ENCODE assay signal across 8 cellular contexts in genomic region chr3:48273594-48274211, GRCh38.
DNase-seq lines count a peak whose midpoint lies in the region; ATAC-seq and TF ChIP-seq lines count a peak whose summit lies in the region.

No MANE protein-coding gene starts in this region.

- H3K27ac ChIP-seq in VCaP, result no peak overlapping the region

- TF ChIP-seq CTCF in VCaP (conservative IDR thresholded peaks at IDR 0.05), result peak; percentile 89

- DNase-seq in NK-92 treated with Interleukin-12 subunit alpha and Interleukin-12 subunit beta, amount 100 ng/mL, for 24 hours (lab: John Stamatoyannopoulos, UW), result peak; percentile 4
- DNase-seq in NK-92 (lab: John Stamatoyannopoulos, UW; ENCODE audit: unreplicated experiment) (no peak), NCI-H146 treated with DMSO at 0.1 percent for 48 hours (lab: John Stamatoyannopoulos, UW; ENCODE audit: unreplicated experiment) (peak; percentile 25), left kidney (ENCODE audit: low read depth, low spot score) (peak; percentile 82)
- DNase-seq in central memory CD4-positive, alpha-beta T cell, result peak; percentile 45
- peak; percentile 23 to 31 (median 24) for DNase-seq in stimulated activated CD4-positive, alpha-beta T cell treated with anti-CD3 and anti-CD28 coated beads, TNF-alpha, amount 100 ng/mL, for 24 hours (ENCODE audit: low read depth in 3 of 3)

- ATAC-seq in HG03442 (IDR thresholded peaks at IDR 0.05; ENCODE audit: unreplicated experiment), result no peak
